8 cellular contexts compared by ENCODE assay signal in the genomic region with DNA sequence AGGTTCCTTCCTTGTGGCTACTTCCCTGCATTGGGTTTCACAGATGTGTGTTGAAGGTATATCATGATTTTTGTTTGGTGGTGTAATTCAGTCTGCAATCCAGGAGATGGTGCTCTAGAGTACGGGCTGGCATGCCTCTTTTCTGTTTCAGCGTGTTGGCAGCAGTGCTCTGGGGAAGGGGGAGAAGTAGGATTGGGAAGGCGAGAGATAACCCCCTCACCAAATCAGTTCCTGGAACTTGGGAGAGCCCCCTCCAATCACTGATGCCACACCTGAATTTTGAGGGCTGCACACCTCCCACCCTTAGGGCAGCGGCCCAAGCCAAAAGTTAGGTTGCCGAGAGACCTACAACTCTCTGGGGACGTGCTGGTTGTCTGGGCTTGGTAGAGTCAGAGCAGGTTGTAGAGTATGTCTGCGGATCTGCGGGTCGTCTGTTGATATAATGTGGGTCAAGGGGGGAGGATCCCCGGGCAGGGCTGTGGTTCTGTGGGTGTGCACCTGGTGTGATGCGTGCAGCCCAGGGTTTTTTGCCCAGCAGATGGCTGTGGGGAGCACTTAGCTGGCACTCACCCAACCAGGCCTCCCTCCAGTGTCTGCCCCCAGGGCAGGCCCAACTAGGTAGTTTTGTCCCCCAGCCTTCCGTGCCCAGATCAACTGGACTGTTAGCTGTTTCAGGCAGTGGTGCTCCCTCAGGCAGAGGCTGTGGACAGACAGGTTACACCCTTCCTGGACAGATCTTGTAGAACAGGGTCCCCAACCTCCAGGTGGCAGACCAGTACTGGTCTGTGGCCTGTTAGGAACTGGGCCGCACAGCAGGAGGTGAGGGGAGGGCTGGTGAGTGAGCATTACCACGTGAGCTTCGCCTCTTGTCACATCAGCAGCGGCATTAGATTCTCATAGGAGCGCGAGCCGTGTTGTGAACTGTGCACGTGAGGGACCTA.
DNase-seq lines count a peak whose midpoint lies in the region; ATAC-seq and TF ChIP-seq lines count a peak whose summit lies in the region.
"Not testable (repeated sequence)": the region's sequence is repeated elsewhere in the genome, so short reads cannot be mapped to it uniquely, and the experiment has no call there.

No MANE protein-coding gene starts in this region.

- WGBS in lung, 2 donors: 59 to 67% methylated on average over 15 to 18 of the region's 20 CpGs

- DNase-seq in BE2C; epithelial cell of proximal tubule (ENCODE audit: low read depth); lung (ENCODE audit: low spot score): not testable (repeated sequence)
- DNase-seq in GM20000 (ENCODE audit: low spot score) (peak; percentile 28), NCI-H1092 treated with DMSO at 0.1 percent for 48 hours (lab: John Stamatoyannopoulos, UW) (peak; percentile 25), Peyer's patch (peak in 2 of 3 donors; percentile 16 to 48)
- peak; percentile 35 to 37 for DNase-seq in activated T-cell treated with anti-CD3 and anti-CD28 coated beads, Interleukin-2, amount 50 U/mL, for 48 hours
- peak; percentile 17 for DNase-seq in stimulated activated CD4-positive, alpha-beta T cell treated with anti-CD3 and anti-CD28 coated beads, Interleukin-4, amount 100 ng/mL, for 24 hours

- H3K4me1 ChIP-seq in BE2C; Peyer's patch; lung (ENCODE audit: control insufficient read depth in 2 of 2, insufficient read depth in 2 of 2, low read length in 2 of 2): not testable (repeated sequence)

- not testable (repeated sequence) for H3K36me3 ChIP-seq in BE2C; Peyer's patch; lung (ENCODE audit: control insufficient read depth in 2 of 2, insufficient read depth in 2 of 2, low read length in 2 of 2)

- H3K4me3 ChIP-seq in BE2C (ENCODE audit: low read depth, low read length); Peyer's patch; epithelial cell of proximal tubule (ENCODE audit: low read depth, low read length); lung: not testable (repeated sequence)

- not testable (repeated sequence) for H3K9me3 ChIP-seq in BE2C; Peyer's patch; lung (ENCODE audit: control insufficient read depth in 2 of 2, insufficient read depth in 1 of 2, low read length in 1 of 2)

- not testable (repeated sequence) for H3K27me3 ChIP-seq in BE2C; Peyer's patch; lung (ENCODE audit: control insufficient read depth, insufficient read depth)

- H3K27ac ChIP-seq in Peyer's patch; lung (ENCODE audit: low read depth in 1 of 2, low read length in 1 of 2): not testable (repeated sequence)

- TF ChIP-seq POLR2A in Peyer's patch (IDR thresholded peaks at IDR 0.05): not testable (repeated sequence)

- peak; percentile 72 for ATAC-seq in lung (ENCODE audit: insufficient read depth, low FRiP score)

- TF ChIP-seq CTCF in BE2C (IDR thresholded peaks at IDR 0.05; ENCODE audit: low read depth, low read length) (peak; percentile 36), GM20000 (IDR thresholded peaks at IDR 0.05; ENCODE audit: extremely low read depth, missing control alignments) (peak; percentile 42), Peyer's patch (IDR thresholded peaks at IDR 0.05) (peak in 4 of 6 experiments; percentile 50 to 68 (median 56)), epithelial cell of proximal tubule (conservative IDR thresholded peaks at IDR 0.05; ENCODE audit: low read depth, low read length) (peak; percentile 53)
- TF ChIP-seq CTCF in lung (IDR thresholded peaks at IDR 0.05; ENCODE audit: control extremely low read depth, extremely low read depth): not testable (repeated sequence)
